Comparison of ENCODE assay signal across 9 cellular contexts in genomic region chr2:60337142-60337497, GRCh38.
A peak's percentile ranks its signal among the peaks of the same experiment; 100 is the strongest.
DNase-seq lines count a peak whose midpoint lies in the region; ATAC-seq and TF ChIP-seq lines count a peak whose summit lies in the region.
"Had no signal": no experiment of that assay in that cellular context is flagged by ENCODE, and none has a peak within 500 bp of the region (broad histone marks: within the 10 kb centered on the region; RNA-seq: fewer than 3 reads in every experiment).

No MANE protein-coding gene starts in this region.

- H3K27me3 Mint-ChIP-seq in activated naive CD8-positive, alpha-beta T cell treated with anti-CD3 and anti-CD28 coated beads for 36 hours: no peaks in the 10 kb centered on the region

- no peaks in the 10 kb centered on the region for H3K4me1 Mint-ChIP-seq in activated naive CD8-positive, alpha-beta T cell treated with anti-CD3 and anti-CD28 coated beads for 36 hours

- TF ChIP-seq CTCF in HFF-Myc (IDR thresholded peaks at IDR 0.05; ENCODE audit: low read depth, low read length, missing control alignments) (peak; percentile 16), Peyer's patch (IDR thresholded peaks at IDR 0.05) (peak in 1 of 6 experiments; percentile 7), kidney epithelial cell (IDR thresholded peaks at IDR 0.05; ENCODE audit: insufficient read depth, low read length, poor library complexity, severe bottlenecking) (peak; percentile 1)

- H3K27me3 ChIP-seq in Peyer's patch (no peaks in the 10 kb centered on the region), kidney epithelial cell (ENCODE audit: control insufficient read depth, insufficient read depth, low read length) (no peaks in the 10 kb centered on the region)

- H3K36me3 ChIP-seq in Peyer's patch (no peaks in the 10 kb centered on the region), kidney epithelial cell (ENCODE audit: control insufficient read depth, insufficient read depth, low read length) (no peaks in the 10 kb centered on the region)

- peak; percentile 61 for DNase-seq in ELF-1 (ENCODE audit: low read depth, low spot score)
- DNase-seq in HFF-Myc (ENCODE audit: extremely low read depth, low read depth): no peak
- DNase-seq in Peyer's patch: peak in 2 of 3 donors; percentile 62 to 73
- DNase-seq in kidney epithelial cell (ENCODE audit: low read depth): no peak
- DNase-seq in activated naive CD8-positive, alpha-beta T cell treated with anti-CD3 and anti-CD28 coated beads for 36 hours: no peak
- DNase-seq in GM19238 (ENCODE audit: insufficient read length, low spot score): no peak
- no peak for DNase-seq in activated naive CD4-positive, alpha-beta T cell treated with anti-CD3 and anti-CD28 coated beads, Interleukin-2, amount 50 U/mL, for 16 hours
- no peak for DNase-seq in activated naive CD4-positive, alpha-beta T cell treated with anti-CD3 and anti-CD28 coated beads, Interleukin-2, amount 50 U/mL, for 72 hours (ENCODE audit: low spot score in 2 of 2)
- DNase-seq: effector CD8-positive, alpha-beta T cell had no signal

- no peaks in the 10 kb centered on the region for H3K9me3 Mint-ChIP-seq in activated naive CD8-positive, alpha-beta T cell treated with anti-CD3 and anti-CD28 coated beads for 36 hours
- H3K9me3 Mint-ChIP-seq in activated naive CD4-positive, alpha-beta T cell treated with anti-CD3 and anti-CD28 coated beads, Interleukin-2, amount 50 U/mL, for 72 hours: peaks cover 0 to 4% of the 10 kb centered on the region in 2 donors

- H3K4me3 ChIP-seq in HFF-Myc (replicated peaks; ENCODE audit: low read depth, low read length) (no peak overlapping the region), Peyer's patch (no peak overlapping the region), kidney epithelial cell (ENCODE audit: low read depth, low read length) (no peak overlapping the region)

- H3K36me3 Mint-ChIP-seq in activated naive CD8-positive, alpha-beta T cell treated with anti-CD3 and anti-CD28 coated beads for 36 hours: no peaks in the 10 kb centered on the region
- no peaks in the 10 kb centered on the region for H3K36me3 Mint-ChIP-seq in activated naive CD4-positive, alpha-beta T cell treated with anti-CD3 and anti-CD28 coated beads, Interleukin-2, amount 50 U/mL, for 72 hours

- no peak for ATAC-seq in activated naive CD4-positive, alpha-beta T cell treated with anti-CD3 and anti-CD28 coated beads, Interleukin-2, amount 50 U/mL, for 72 hours

- peak overlapping the region in 2 of 4 donors; percentile 60 to 72 for H3K27ac ChIP-seq in Peyer's patch

- TF ChIP-seq POLR2A in Peyer's patch (IDR thresholded peaks at IDR 0.05): no peak

- H3K27ac Mint-ChIP-seq in activated naive CD8-positive, alpha-beta T cell treated with anti-CD3 and anti-CD28 coated beads for 36 hours: no peak overlapping the region
- no peak overlapping the region for H3K27ac Mint-ChIP-seq in activated naive CD4-positive, alpha-beta T cell treated with anti-CD3 and anti-CD28 coated beads, Interleukin-2, amount 50 U/mL, for 72 hours

- H3K4me3 Mint-ChIP-seq in activated naive CD8-positive, alpha-beta T cell treated with anti-CD3 and anti-CD28 coated beads for 36 hours: no peak overlapping the region

- H3K9me3 ChIP-seq in Peyer's patch: no peaks in the 10 kb centered on the region

- H3K4me1 ChIP-seq in Peyer's patch: no peaks in the 10 kb centered on the region

Comparison
In these comparisons a context has a peak if more than half of its experiments do, and no peak if none do; other contexts are left out.
1. DNase-seq: peak in ELF-1 (single experiment) and Peyer's patch (2 of 3); none in HFF-Myc (single experiment), kidney epithelial cell (single experiment), activated naive CD8-positive, alpha-beta T cell treated with anti-CD3 and anti-CD28 coated beads for 36 hours (single experiment), GM19238 (single experiment), activated naive CD4-positive, alpha-beta T cell treated with anti-CD3 and anti-CD28 coated beads, Interleukin-2, amount 50 U/mL, for 16 hours (single experiment) and activated naive CD4-positive, alpha-beta T cell treated with anti-CD3 and anti-CD28 coated beads, Interleukin-2, amount 50 U/mL, for 72 hours (0 of 2).